Comparison of ENCODE assay signal across 20 cellular contexts in the genomic region with DNA sequence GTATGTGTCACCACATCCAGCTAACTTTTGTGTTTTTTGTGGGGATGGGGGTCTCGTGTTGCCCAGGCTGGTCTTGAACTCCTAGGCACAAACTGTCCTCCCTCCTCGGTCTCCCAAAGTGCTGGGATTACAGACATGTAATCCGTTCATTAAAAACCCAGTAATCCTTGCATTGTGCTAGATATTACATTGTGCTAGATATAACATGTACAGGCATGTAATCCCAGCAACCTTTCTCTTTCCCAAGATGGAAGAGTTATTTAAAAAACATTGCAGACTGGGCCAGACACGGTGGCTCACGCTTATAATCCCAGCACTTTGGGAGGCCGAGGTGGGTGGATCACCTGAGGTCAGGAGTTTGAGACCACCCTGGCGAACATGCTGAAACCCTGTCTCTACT. TPM values are rescaled to one million over a fixed set of nuclear protein-coding genes. Genes with fewer than 3 reads are reported as not detected.
DNase-seq lines count a peak whose midpoint lies in the region; ATAC-seq, FAIRE-seq and TF ChIP-seq lines count a peak whose summit lies in the region.
"Had no signal": no experiment of that assay in that cellular context is flagged by ENCODE, and none has a peak within 500 bp of the region (broad histone marks: within the 10 kb centered on the region; RNA-seq: fewer than 3 reads in every experiment).

No MANE protein-coding gene starts in this region.

- no peaks in the 10 kb centered on the region for H3K27me3 Mint-ChIP-seq in stimulated activated naive CD8-positive, alpha-beta T cell treated with anti-CD3 and anti-CD28 coated beads, Interleukin-15, Interleukin-2, amounts not matched to agents 100 ng/mL and 50 ng/mL, for 24 hours
- H3K27me3 Mint-ChIP-seq in activated T-helper 1 cell treated with anti-CD3 and anti-CD28 coated beads, Interleukin-12 subunit alpha, Interleukin-12 subunit beta, Interleukin-2, Interleukin-4 antibody, amounts not matched to agents 30 ng/mL and 10 ng/mL and 1 ng/mL, durations not matched to agents 14 hours and 24 hours and 36 hours (ENCODE audit: insufficient read depth) = no peaks in the 10 kb centered on the region
- H3K27me3 Mint-ChIP-seq in stimulated activated naive CD8-positive, alpha-beta T cell treated with anti-CD3 and anti-CD28 coated beads, Interleukin-15, amount 100 ng/mL, for 72 hours = no peaks in the 10 kb centered on the region

- peaks cover 23% of the 10 kb centered on the region for H3K36me3 Mint-ChIP-seq in stimulated activated naive CD8-positive, alpha-beta T cell treated with anti-CD3 and anti-CD28 coated beads, Interleukin-15, Interleukin-2, amounts not matched to agents 100 ng/mL and 50 ng/mL, for 24 hours (ENCODE audit: low read depth)
- peaks cover 26% of the 10 kb centered on the region for H3K36me3 Mint-ChIP-seq in activated T-helper 1 cell treated with anti-CD3 and anti-CD28 coated beads, Interleukin-12 subunit alpha, Interleukin-12 subunit beta, Interleukin-2, Interleukin-4 antibody, amounts not matched to agents 30 ng/mL and 10 ng/mL and 1 ng/mL, durations not matched to agents 14 hours and 24 hours and 36 hours (ENCODE audit: low read depth)
- H3K36me3 Mint-ChIP-seq: mesothelial cell of epicardium, neural progenitor cell had no signal

- H2AFZ ChIP-seq in keratinocyte (ENCODE audit: control insufficient read depth, low read length) = no peak overlapping the region
- H2AFZ ChIP-seq: GM23338, hepatocyte, neural progenitor cell had no signal

- no peak for FAIRE-seq in keratinocyte (lab: Jason Lieb, UNC)
- FAIRE-seq: kidney had no signal

- TF ChIP-seq CTCF in keratinocyte (optimal IDR thresholded peaks at IDR 0.05 in 1 of 3, IDR thresholded peaks at IDR 0.05 in 1 of 3, conservative IDR thresholded peaks at IDR 0.05 in 1 of 3; ENCODE audit: extremely low read depth in 1 of 3, insufficient read depth in 2 of 3, low read length in 3 of 3) = no peak

- no peaks in the 10 kb centered on the region for H3K9me3 ChIP-seq in keratinocyte (ENCODE audit: control insufficient read depth, low read depth, low read length)
- H3K9me3 ChIP-seq: body of pancreas had no signal

- H3K27ac ChIP-seq in keratinocyte (ENCODE audit: control insufficient read depth, insufficient read depth, low read length) = peak overlapping the region; percentile 61
- H3K27ac ChIP-seq: body of pancreas, hepatocyte, neural progenitor cell had no signal

- DNase-seq in stimulated activated naive CD8-positive, alpha-beta T cell treated with anti-CD3 and anti-CD28 coated beads, Interleukin-15, Interleukin-2, amounts not matched to agents 100 U/mL and 50 U/mL, for 24 hours = no peak
- no peak for DNase-seq in activated T-helper 1 cell treated with anti-CD3 and anti-CD28 coated beads, Interleukin-12 subunit alpha, Interleukin-12 subunit beta, Interleukin-2, Interleukin-4 antibody, amounts not matched to agents 30 ng/mL and 10 ng/mL and 1 ng/mL, durations not matched to agents 14 hours and 24 hours and 36 hours (ENCODE audit: low spot score)
- DNase-seq in keratinocyte (ENCODE audit: low read depth, low spot score) = no peak
- no peak for DNase-seq in KBM-7
- no peak for DNase-seq in NK-92 (lab: John Stamatoyannopoulos, UW; ENCODE audit: unreplicated experiment)
- no peak for DNase-seq in stimulated activated naive CD8-positive, alpha-beta T cell treated with anti-CD3 and anti-CD28 coated beads, Interleukin-15, amount 100 ng/mL, for 72 hours
- DNase-seq: activated CD4-positive, CD25-positive, alpha-beta regulatory T cell treated with anti-CD3 and anti-CD28 coated beads, Interleukin-2, amount 50 U/mL, for 72 hours; activated gamma-delta T cell treated with Interleukin-2 at 50 U/mL for 16 hours; body of pancreas; DMS153; kidney; NCI-H2029 treated with DMSO at 0.1 percent for 48 hours; NCI-H510A treated with DMSO at 0.1 percent for 48 hours; SIG-M5 had no signal

- H3K27ac Mint-ChIP-seq in stimulated activated naive CD8-positive, alpha-beta T cell treated with anti-CD3 and anti-CD28 coated beads, Interleukin-15, Interleukin-2, amounts not matched to agents 100 ng/mL and 50 ng/mL, for 24 hours = peak overlapping the region; percentile 45
- H3K27ac Mint-ChIP-seq in activated T-helper 1 cell treated with anti-CD3 and anti-CD28 coated beads, Interleukin-12 subunit alpha, Interleukin-12 subunit beta, Interleukin-2, Interleukin-4 antibody, amounts not matched to agents 30 ng/mL and 10 ng/mL and 1 ng/mL, durations not matched to agents 14 hours and 24 hours and 36 hours = peak overlapping the region; percentile 50
- H3K27ac Mint-ChIP-seq in stimulated activated naive CD8-positive, alpha-beta T cell treated with anti-CD3 and anti-CD28 coated beads, Interleukin-15, amount 100 ng/mL, for 72 hours = peak overlapping the region in 1 of 2 donors; percentile 8
- H3K27ac Mint-ChIP-seq: GM23338, mesothelial cell of epicardium, neural progenitor cell had no signal

- H3K4me3 Mint-ChIP-seq in stimulated activated naive CD8-positive, alpha-beta T cell treated with anti-CD3 and anti-CD28 coated beads, Interleukin-15, Interleukin-2, amounts not matched to agents 100 ng/mL and 50 ng/mL, for 24 hours = no peak overlapping the region
- H3K4me3 Mint-ChIP-seq in activated T-helper 1 cell treated with anti-CD3 and anti-CD28 coated beads, Interleukin-12 subunit alpha, Interleukin-12 subunit beta, Interleukin-2, Interleukin-4 antibody, amounts not matched to agents 30 ng/mL and 10 ng/mL and 1 ng/mL, durations not matched to agents 14 hours and 24 hours and 36 hours = no peak overlapping the region
- no peak overlapping the region for H3K4me3 Mint-ChIP-seq in stimulated activated naive CD8-positive, alpha-beta T cell treated with anti-CD3 and anti-CD28 coated beads, Interleukin-15, amount 100 ng/mL, for 72 hours
- H3K4me3 Mint-ChIP-seq: GM23338, mesothelial cell of epicardium, neural progenitor cell had no signal

- H3K79me2 ChIP-seq in keratinocyte (ENCODE audit: control insufficient read depth, insufficient read depth, low read length) = peaks cover 87% of the 10 kb centered on the region

- peaks cover under 1% of the 10 kb centered on the region for H3K9me1 ChIP-seq in keratinocyte (ENCODE audit: control insufficient read depth, extremely low read depth, insufficient read depth, low read length)

- dilution Hi-C loops in keratinocyte (cut with MboI; ENCODE audit: extremely low pct_ligation_motif_present, low sequenced_read_pairs) = no loop called here

- in situ Hi-C loops in KBM-7 (cut with MboI; ENCODE audit: low pct_unique_long_range_greater_than_20kb, low sequenced_read_pairs) = loop anchor here (25.0 kb wide), 1 partner anchor 152 kb away; no protein-coding TSS in a partner anchor

- no peaks in the 10 kb centered on the region for H4K20me1 ChIP-seq in keratinocyte (ENCODE audit: control insufficient read depth, extremely low read depth, insufficient read depth, low read length)

- H3K4me1 ChIP-seq in keratinocyte (ENCODE audit: control insufficient read depth, extremely low read depth, insufficient read depth, low read length) = peaks cover 67% of the 10 kb centered on the region

- peak overlapping the region; percentile 43 for H3K4me2 ChIP-seq in keratinocyte (ENCODE audit: control insufficient read depth, extremely low read depth, insufficient read depth, low read depth, low read length)
- H3K4me2 ChIP-seq: GM23338, hepatocyte, neural progenitor cell had no signal

- intact Hi-C loops in activated T-helper 1 cell treated with anti-CD3 and anti-CD28 coated beads, Interleukin-12 subunit alpha, Interleukin-12 subunit beta, Interleukin-2, Interleukin-4 antibody, amounts not matched to agents 30 ng/mL and 10 ng/mL and 1 ng/mL, durations not matched to agents 14 hours and 24 hours and 36 hours (cut with micrococcal nuclease) = loop anchor here (2.0 to 5.0 kb wide), 2 partner anchors 81 to 272 kb away; a partner anchor contains a TSS

- H3K4me3 ChIP-seq in keratinocyte (ENCODE audit: control insufficient read depth in 2 of 3, extremely low read depth in 1 of 3, insufficient read depth in 2 of 3, low read depth in 1 of 3, low read length in 3 of 3) = no peak overlapping the region
- H3K4me3 ChIP-seq: body of pancreas, GM23338, hepatocyte, neural progenitor cell had no signal

- H3K9ac ChIP-seq in keratinocyte (ENCODE audit: control insufficient read depth, extremely low read depth, insufficient read depth, low read length) = peak overlapping the region; percentile 49
- H3K9ac ChIP-seq: neural progenitor cell had no signal

- H3K9me3 Mint-ChIP-seq in stimulated activated naive CD8-positive, alpha-beta T cell treated with anti-CD3 and anti-CD28 coated beads, Interleukin-15, Interleukin-2, amounts not matched to agents 100 ng/mL and 50 ng/mL, for 24 hours = no peaks in the 10 kb centered on the region
- H3K9me3 Mint-ChIP-seq in activated T-helper 1 cell treated with anti-CD3 and anti-CD28 coated beads, Interleukin-12 subunit alpha, Interleukin-12 subunit beta, Interleukin-2, Interleukin-4 antibody, amounts not matched to agents 30 ng/mL and 10 ng/mL and 1 ng/mL, durations not matched to agents 14 hours and 24 hours and 36 hours = no peaks in the 10 kb centered on the region
- H3K9me3 Mint-ChIP-seq in stimulated activated naive CD8-positive, alpha-beta T cell treated with anti-CD3 and anti-CD28 coated beads, Interleukin-15, amount 100 ng/mL, for 72 hours = no peaks in the 10 kb centered on the region
- H3K9me3 Mint-ChIP-seq: GM23338, mesothelial cell of epicardium, neural progenitor cell had no signal

- H3K27me3 ChIP-seq in keratinocyte (ENCODE audit: control insufficient read depth, extremely low read depth, insufficient read depth, low read length) = no peaks in the 10 kb centered on the region
- H3K27me3 ChIP-seq: body of pancreas, hepatocyte, neural progenitor cell had no signal

- ATAC-seq in stimulated activated naive CD8-positive, alpha-beta T cell treated with anti-CD3 and anti-CD28 coated beads, Interleukin-15, Interleukin-2, amounts not matched to agents 100 U/mL and 50 U/mL, for 24 hours = no peak
- no peak for ATAC-seq in stimulated activated naive CD8-positive, alpha-beta T cell treated with anti-CD3 and anti-CD28 coated beads, Interleukin-15, amount 100 ng/mL, for 72 hours
- no peak for ATAC-seq in HG03159 (IDR thresholded peaks at IDR 0.05; ENCODE audit: unreplicated experiment)
- ATAC-seq: body of pancreas, GM23338 had no signal

- H3K36me3 ChIP-seq in keratinocyte (ENCODE audit: control insufficient read depth in 2 of 2, extremely low read depth in 1 of 2, insufficient read depth in 2 of 2, low read length in 2 of 2) = peaks cover 3 to 23% of the 10 kb centered on the region in 2 experiments
- H3K36me3 ChIP-seq: neural progenitor cell had no signal

- peaks cover 74% of the 10 kb centered on the region for H3K4me1 Mint-ChIP-seq in stimulated activated naive CD8-positive, alpha-beta T cell treated with anti-CD3 and anti-CD28 coated beads, Interleukin-15, Interleukin-2, amounts not matched to agents 100 ng/mL and 50 ng/mL, for 24 hours (ENCODE audit: low read depth)
- H3K4me1 Mint-ChIP-seq in activated T-helper 1 cell treated with anti-CD3 and anti-CD28 coated beads, Interleukin-12 subunit alpha, Interleukin-12 subunit beta, Interleukin-2, Interleukin-4 antibody, amounts not matched to agents 30 ng/mL and 10 ng/mL and 1 ng/mL, durations not matched to agents 14 hours and 24 hours and 36 hours (ENCODE audit: low read depth) = peaks cover 61% of the 10 kb centered on the region
- H3K4me1 Mint-ChIP-seq in stimulated activated naive CD8-positive, alpha-beta T cell treated with anti-CD3 and anti-CD28 coated beads, Interleukin-15, amount 100 ng/mL, for 72 hours = peaks cover 80% of the 10 kb centered on the region

RNA-seq across cellular contexts. Expression of a gene that starts 19.7 kb away (rescaled TPM):
- total RNA-seq in activated T-helper 1 cell treated with anti-CD3 and anti-CD28 coated beads, Interleukin-12 subunit alpha, Interleukin-12 subunit beta, Interleukin-2, Interleukin-4 antibody, amounts not matched to agents 30 ng/mL and 10 ng/mL and 1 ng/mL, durations not matched to agents 14 hours and 24 hours and 36 hours = 40.8 and 45.3 TPM in 2 replicates
- polyA plus RNA-seq in keratinocyte = 14.4 to 47.6 TPM (median 28.2 TPM) in 3 replicates
- 89.5 TPM for polyA plus RNA-seq in keratinocyte (2011; ENCODE audit: low read depth)
- polyA plus RNA-seq in keratinocyte (2011; cell fraction: cytosol; rRNA removed) = 26.6 and 31.6 TPM in 2 replicates
- polyA plus RNA-seq in keratinocyte (2011; cell fraction: nucleus; rRNA removed) = 24.7 and 26.1 TPM in 2 replicates
- polyA plus RNA-seq in keratinocyte (2012; ENCODE audit: low replicate concordance) = 21.3 and 54.2 TPM in 2 replicates
- 24.4 to 89.6 TPM (median 26.2 TPM) in 3 replicates for polyA minus RNA-seq in keratinocyte
- 32.6 TPM for polyA minus RNA-seq in keratinocyte (2011; cell fraction: cytosol; rRNA and poly(A)+ RNA removed)
- 14.0 and 17.8 TPM in 2 replicates for polyA minus RNA-seq in keratinocyte (2011; cell fraction: nucleus; rRNA and poly(A)+ RNA removed)
